ENCODE assay signal across 8 cellular contexts in the genomic region with DNA sequence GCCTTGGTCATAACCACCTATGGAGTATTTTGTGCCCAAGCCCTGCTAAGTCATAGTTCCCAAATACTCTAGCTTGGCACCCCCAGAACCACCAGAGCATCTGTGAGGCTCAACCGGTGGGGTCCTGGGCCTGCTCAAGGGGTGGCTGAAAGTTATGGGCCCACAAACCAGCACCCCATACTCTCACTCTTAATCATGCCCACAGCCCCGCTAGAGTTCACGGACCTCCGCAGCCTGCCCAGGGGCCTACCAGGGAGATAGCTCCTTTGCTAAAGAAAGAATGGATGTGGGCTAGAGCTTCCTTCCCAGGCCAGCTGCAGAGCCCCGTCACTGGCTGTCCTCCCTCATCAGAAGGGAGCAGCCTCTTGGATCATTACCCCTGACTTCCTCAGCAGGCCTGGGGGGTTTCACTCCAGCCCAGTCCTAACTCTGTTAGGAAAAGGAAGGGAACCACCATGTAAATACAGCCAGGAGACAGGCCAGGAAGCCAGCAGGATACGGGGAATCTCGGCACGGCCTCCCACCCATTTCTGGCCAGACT. TPM values are rescaled to one million over a fixed set of nuclear protein-coding genes. Genes with fewer than 3 reads are reported as not detected.
DNase-seq lines count a peak whose midpoint lies in the region; ATAC-seq, FAIRE-seq and TF ChIP-seq lines count a peak whose summit lies in the region.

No MANE protein-coding gene starts in this region.

- H3K27ac Mint-ChIP-seq in mesothelial cell of epicardium = peak overlapping the region; percentile 86

- ATAC-seq in GM21576 (IDR thresholded peaks at IDR 0.05; ENCODE audit: unreplicated experiment) (no peak), GM19452 (IDR thresholded peaks at IDR 0.05; ENCODE audit: unreplicated experiment) (no peak), HG02852 (IDR thresholded peaks at IDR 0.05; ENCODE audit: unreplicated experiment) (no peak)

- H3K9me3 Mint-ChIP-seq in mesothelial cell of epicardium = no peaks in the 10 kb centered on the region

- H3K27ac ChIP-seq in 22Rv1 = peak overlapping the region; percentile 98

- no peak for DNase-seq in Jurkat, Clone E6-1 (ENCODE audit: low read depth, low spot score)
- DNase-seq in bronchial epithelial cell (ENCODE audit: low read depth) (no peak), mesothelial cell of epicardium (ENCODE audit: low spot score in 2 of 2, unreplicated experiment in 2 of 2) (no peak), NCI-H748 treated with DMSO at 0.1 percent for 48 hours (lab: John Stamatoyannopoulos, UW) (no peak)

- TF ChIP-seq CTCF in 22Rv1 (IDR thresholded peaks at IDR 0.05) = no peak
- no peak for TF ChIP-seq CTCF in bronchial epithelial cell (IDR thresholded peaks at IDR 0.05; ENCODE audit: insufficient read depth, low read length, severe bottlenecking)
- no peak for TF ChIP-seq CTCF in mesothelial cell of epicardium (IDR thresholded peaks at IDR 0.05; ENCODE audit: unreplicated experiment)

- H3K4me3 ChIP-seq in Jurkat, Clone E6-1 (ENCODE audit: low read length) = peak overlapping the region; percentile 83
- H3K4me3 ChIP-seq in bronchial epithelial cell (ENCODE audit: low read depth, low read length) = peak overlapping the region; percentile 76

- peaks cover 2% of the 10 kb centered on the region for H3K36me3 Mint-ChIP-seq in mesothelial cell of epicardium

- peaks cover 1% of the 10 kb centered on the region for H3K36me3 ChIP-seq in bronchial epithelial cell (ENCODE audit: control insufficient read depth, insufficient read depth, low read length)

- H3K27me3 ChIP-seq in bronchial epithelial cell (ENCODE audit: control insufficient read depth, insufficient read depth, low read length) = no peaks in the 10 kb centered on the region

- H3K4me3 Mint-ChIP-seq in mesothelial cell of epicardium = peak overlapping the region; percentile 88

- H3K27me3 Mint-ChIP-seq in mesothelial cell of epicardium (ENCODE audit: low read depth) = no peaks in the 10 kb centered on the region

- peaks cover 50% of the 10 kb centered on the region for H3K4me1 Mint-ChIP-seq in mesothelial cell of epicardium

- no peak for FAIRE-seq in bronchial epithelial cell (lab: Jason Lieb, UNC)

RNA-seq across cellular contexts. Expression of gene GIT1, which starts 1.4 kb away (rescaled TPM):
- polyA plus RNA-seq in Jurkat, Clone E6-1 (2012; ENCODE audit: insufficient read depth, insufficient read length) = 65.7 TPM
- total RNA-seq in bronchial epithelial cell (16.3 and 17.4 TPM in 2 replicates), mesothelial cell of epicardium (99.0 to 110 TPM (median 108 TPM) in 3 replicates)

RNA-seq across cellular contexts. Expression of gene ANKRD13B, which starts 4.8 kb away (rescaled TPM):
- 41.1 TPM for polyA plus RNA-seq in Jurkat, Clone E6-1 (2012; ENCODE audit: insufficient read depth, insufficient read length)
- total RNA-seq in bronchial epithelial cell = 2.0 and 2.4 TPM in 2 replicates
- total RNA-seq in mesothelial cell of epicardium = 51.7 to 52.7 TPM (median 52.6 TPM) in 3 replicates

RNA-seq across cellular contexts. Expression of gene TP53I13, which starts 19.6 kb away (rescaled TPM):
- 53.2 TPM for polyA plus RNA-seq in Jurkat, Clone E6-1 (2012; ENCODE audit: insufficient read depth, insufficient read length)
- 25.3 and 30.1 TPM in 2 replicates for total RNA-seq in bronchial epithelial cell
- total RNA-seq in mesothelial cell of epicardium = 29.9 to 31.2 TPM (median 30.2 TPM) in 3 replicates

RNA-seq across cellular contexts. Expression of gene ABHD15, which starts 21.2 kb away (rescaled TPM):
- 7.6 TPM for polyA plus RNA-seq in Jurkat, Clone E6-1 (2012; ENCODE audit: insufficient read depth, insufficient read length)
- total RNA-seq in bronchial epithelial cell = 5.2 and 6.3 TPM in 2 replicates
- 5.2 to 6.1 TPM (median 5.7 TPM) in 3 replicates for total RNA-seq in mesothelial cell of epicardium

RNA-seq across cellular contexts. Expression of gene CORO6, which starts 34.6 kb away (rescaled TPM):
- 1.7 TPM for polyA plus RNA-seq in Jurkat, Clone E6-1 (2012; ENCODE audit: insufficient read depth, insufficient read length)
- total RNA-seq in bronchial epithelial cell = 0.79 and 1.0 TPM in 2 replicates
- total RNA-seq in mesothelial cell of epicardium = 3.4 to 3.8 TPM (median 3.4 TPM) in 3 replicates

Comparison
In these comparisons a context has a peak if more than half of its experiments do, and no peak if none do; other contexts are left out.
1. RNA of gene ANKRD13B, which starts 4.8 kb away (total RNA-seq): 51.7 to 52.7 TPM in mesothelial cell of epicardium; 2.0 to 2.4 TPM in bronchial epithelial cell; every median in the first group is over 10 times any median in the second.